Comparison of ENCODE assay signal across 8 cellular contexts in the genomic region with DNA sequence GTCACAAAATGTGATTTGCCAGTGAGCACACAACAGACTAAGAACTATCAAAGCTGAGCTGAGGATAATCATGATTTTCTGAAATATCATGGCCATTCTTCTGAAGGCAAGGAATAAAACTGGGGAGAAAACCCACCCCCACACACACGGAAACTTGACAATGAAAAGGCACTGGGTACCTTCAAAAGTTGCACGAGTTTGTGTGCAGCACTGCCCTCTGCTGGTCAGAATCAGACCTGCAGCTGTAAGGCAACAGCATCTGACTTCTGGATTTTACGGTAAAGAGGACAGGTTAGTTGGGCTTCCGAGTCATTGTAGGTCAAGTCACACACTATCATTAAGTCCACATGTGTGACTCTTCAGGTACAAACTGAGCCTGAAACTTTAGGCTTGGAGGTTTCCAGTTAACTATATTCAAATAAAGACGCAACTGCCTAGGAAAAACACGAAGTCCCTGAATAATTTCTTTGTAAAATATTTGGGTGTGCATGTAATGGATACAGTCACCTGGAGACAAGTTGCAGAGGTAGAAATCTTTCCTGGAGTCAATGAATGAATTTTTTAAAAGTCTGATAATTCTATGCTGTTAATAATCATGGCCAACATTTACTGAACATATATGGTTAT.
A peak's percentile ranks its signal among the peaks of the same experiment; 100 is the strongest.
DNase-seq lines count a peak whose midpoint lies in the region; ATAC-seq and TF ChIP-seq lines count a peak whose summit lies in the region.

No MANE protein-coding gene starts in this region.

- H3K9me3 ChIP-seq in Panc1 (ENCODE audit: control insufficient read depth, insufficient read depth, low read depth, low read length) (no peaks in the 10 kb centered on the region), neuronal stem cell (replicated peaks in 1 of 2; ENCODE audit: control insufficient read depth in 2 of 2, insufficient read depth in 1 of 2, low read depth in 1 of 2, low read length in 2 of 2) (no peaks in the 10 kb centered on the region)

- H4K8ac ChIP-seq in neuronal stem cell (ENCODE audit: low read depth, low read length) = no peak overlapping the region

- no CpG with 5 or more reads among the region's 6 CpGs for WGBS in neuronal stem cell (ENCODE audit: extremely low coverage in 2 of 2, insufficient read length in 2 of 2, insufficient replicate concordance in 1 of 2), 2 donors

- no TSS peak for BruUV-seq in Panc1 (replicated peaks; lab: Mats Ljungman, UMichigan)

- peak; percentile 95 for TF ChIP-seq CTCF in Panc1 (IDR thresholded peaks at IDR 0.05)

- H3K36me3 ChIP-seq in Panc1 (ENCODE audit: control insufficient read depth, insufficient read depth, low read length) = no peaks in the 10 kb centered on the region
- no peaks in the 10 kb centered on the region for H3K36me3 ChIP-seq in neuronal stem cell (replicated peaks in 1 of 2; ENCODE audit: control insufficient read depth in 2 of 2, insufficient read depth in 2 of 2, low read length in 2 of 2)

- no peak overlapping the region for H3K18ac ChIP-seq in neuronal stem cell (ENCODE audit: low read length)

- intact Hi-C loops in Panc1 (cut with micrococcal nuclease; ENCODE audit: unreplicated experiment) = loop anchor here (5.0 to 10.0 kb wide), 3 partner anchors 153 to 833 kb away; no protein-coding TSS in a partner anchor

- peak overlapping the region; percentile 13 for H2AFZ ChIP-seq in neuronal stem cell (ENCODE audit: low read length)

- no peak overlapping the region for H2BK5ac ChIP-seq in neuronal stem cell (ENCODE audit: low read length)

- H2BK120ac ChIP-seq in neuronal stem cell (ENCODE audit: low read depth, low read length) = no peak overlapping the region

- H2AK5ac ChIP-seq in neuronal stem cell (ENCODE audit: low read depth, low read length) = no peak overlapping the region

- CTCF ChIA-PET in Panc1 (lab: Charles Lee) = interaction anchor here (1.5 kb wide), 1 partner anchor 25 kb away, joined by 6 read pairs; no protein-coding TSS in a partner anchor

- in situ Hi-C loops in Panc1 (cut with HindIII; ENCODE audit: low pct_unique_long_range_greater_than_20kb, low sequenced_read_pairs) = no loop called here

- H3K79me1 ChIP-seq in neuronal stem cell (ENCODE audit: low read depth, low read length) = no peaks in the 10 kb centered on the region

- no peak overlapping the region for H3K14ac ChIP-seq in neuronal stem cell (ENCODE audit: low read length)

- H2BK15ac ChIP-seq in neuronal stem cell (ENCODE audit: low read length) = no peak overlapping the region

- H3K4ac ChIP-seq in neuronal stem cell (ENCODE audit: low read length) = no peak overlapping the region

- no peak overlapping the region for H2BK12ac ChIP-seq in neuronal stem cell (ENCODE audit: low read length)

- H3K4me1 ChIP-seq in Panc1 (ENCODE audit: control insufficient read depth, insufficient read depth, low read length) (no peaks in the 10 kb centered on the region), neuronal stem cell (ENCODE audit: control insufficient read depth in 2 of 2, insufficient read depth in 1 of 2, low read depth in 1 of 2, low read length in 2 of 2) (no peaks in the 10 kb centered on the region)

- H3K4me2 ChIP-seq in neuronal stem cell (ENCODE audit: insufficient read depth, low read length, poor library complexity, severe bottlenecking) = no peak overlapping the region

- no peak overlapping the region for H3K23ac ChIP-seq in neuronal stem cell (ENCODE audit: low read depth, low read length, poor library complexity)

- peak; percentile 13 for DNase-seq in COLO829 (ENCODE audit: low spot score)
- peak; percentile 67 for DNase-seq in Panc1 (ENCODE audit: low read depth, low spot score)
- peak; percentile 60 for DNase-seq in activated T-helper 1 cell treated with Interleukin-2 at 50 U/mL for 16 hours (ENCODE audit: low read depth)
- DNase-seq in fibroblast of the conjunctiva (ENCODE audit: low read depth) = peak; percentile 33
- DNase-seq in neuronal stem cell (ENCODE audit: low spot score) = peak; percentile 70
- peak in 43 of 49 donors; percentile 6 to 82 (median 47) for DNase-seq in substantia nigra (lab: John Stamatoyannopoulos, UW)

- POLR2A ChIA-PET in Panc1 (lab: Charles Lee) = no interaction called here

- no peak overlapping the region for H3K9ac ChIP-seq in neuronal stem cell (ENCODE audit: low read depth, low read length, poor library complexity)

- ATAC-seq in HG02678 (IDR thresholded peaks at IDR 0.05; ENCODE audit: unreplicated experiment) = peak; percentile 51
- ATAC-seq in Panc1 = peak; percentile 72; the same call in 1 of the 2 replicates
- no peak for ATAC-seq in HG03521 (IDR thresholded peaks at IDR 0.05; ENCODE audit: unreplicated experiment)

- no peak overlapping the region for H4K91ac ChIP-seq in neuronal stem cell (ENCODE audit: low read depth, low read length, poor library complexity)

- H3K4me3 ChIP-seq in Panc1 (ENCODE audit: low read depth in 2 of 2, low read length in 2 of 2) (no peak overlapping the region), neuronal stem cell (ENCODE audit: low read length in 2 of 2) (no peak overlapping the region)

- H3K27me3 ChIP-seq in Panc1 (ENCODE audit: control insufficient read depth, insufficient read depth, low read length) = peaks cover 12% of the 10 kb centered on the region
- H3K27me3 ChIP-seq in neuronal stem cell (ENCODE audit: control insufficient read depth in 3 of 3, insufficient read depth in 3 of 3, low read depth in 1 of 3, low read length in 3 of 3) = no peaks in the 10 kb centered on the region

- H3K27ac ChIP-seq in Panc1 (ENCODE audit: low read length) = no peak overlapping the region
- no peak overlapping the region for H3K27ac ChIP-seq in neuronal stem cell (replicated peaks; ENCODE audit: low read length)
- no peak overlapping the region for H3K27ac ChIP-seq in substantia nigra (ENCODE audit: low read depth, low read length, poor library complexity, severe bottlenecking)

Comparison
In these comparisons a context has a peak if more than half of its experiments do, and no peak if none do; other contexts are left out.
1. DNase-seq: peak in every context shown above with its lines; median percentile 70 in neuronal stem cell; 67 in Panc1; 60 in activated T-helper 1 cell treated with Interleukin-2 at 50 U/mL for 16 hours; 47 in substantia nigra; 33 in fibroblast of the conjunctiva; 13 in COLO829.